In the genomic region with DNA sequence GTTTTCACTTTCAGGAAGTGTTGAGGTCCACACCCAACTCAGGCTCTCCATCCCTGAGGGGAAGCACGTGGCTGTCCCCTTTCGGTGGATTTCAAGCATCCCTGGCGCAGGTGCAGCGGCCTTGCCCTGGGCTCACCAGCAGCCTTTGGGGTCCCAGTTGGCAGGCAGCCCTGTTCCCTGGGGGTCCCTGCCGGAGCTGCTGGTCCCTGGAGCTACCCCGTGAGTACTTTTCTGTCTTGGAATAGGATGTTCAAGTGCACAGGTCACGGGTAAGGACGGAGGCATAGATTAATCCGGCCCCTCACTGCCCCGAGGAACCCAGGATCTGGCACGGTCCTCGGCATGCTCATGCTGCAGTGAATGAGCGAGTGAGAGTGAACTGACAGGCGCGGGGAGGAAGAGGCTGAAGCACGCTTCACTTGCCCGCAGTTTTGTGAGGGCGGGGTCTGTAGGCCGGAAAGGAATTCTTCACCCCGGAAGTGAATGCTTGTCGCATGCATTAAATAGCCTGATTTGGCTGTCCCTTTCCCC, we compare ENCODE assay signal across 1 cellular context.
TF ChIP-seq lines count a peak whose summit lies in the region.

No MANE protein-coding gene starts in this region.

TF ChIP-seq in SK-N-SH treated with all-trans-retinoic acid at 6 μM for 48 hours, 23 proteins besides CTCF, POLR2A, EP300 and RAD21 (continued from another document):
- TF ChIP-seq PPARA (CRISPR knock-in tag; IDR thresholded peaks at IDR 0.05; ENCODE audit: borderline replicate concordance) = no peak
- no peak for TF ChIP-seq ARNTL (CRISPR knock-in tag; IDR thresholded peaks at IDR 0.05; ENCODE audit: borderline replicate concordance, low read depth)
